ENCODE assay signal across 22 cellular contexts in the genomic region with DNA sequence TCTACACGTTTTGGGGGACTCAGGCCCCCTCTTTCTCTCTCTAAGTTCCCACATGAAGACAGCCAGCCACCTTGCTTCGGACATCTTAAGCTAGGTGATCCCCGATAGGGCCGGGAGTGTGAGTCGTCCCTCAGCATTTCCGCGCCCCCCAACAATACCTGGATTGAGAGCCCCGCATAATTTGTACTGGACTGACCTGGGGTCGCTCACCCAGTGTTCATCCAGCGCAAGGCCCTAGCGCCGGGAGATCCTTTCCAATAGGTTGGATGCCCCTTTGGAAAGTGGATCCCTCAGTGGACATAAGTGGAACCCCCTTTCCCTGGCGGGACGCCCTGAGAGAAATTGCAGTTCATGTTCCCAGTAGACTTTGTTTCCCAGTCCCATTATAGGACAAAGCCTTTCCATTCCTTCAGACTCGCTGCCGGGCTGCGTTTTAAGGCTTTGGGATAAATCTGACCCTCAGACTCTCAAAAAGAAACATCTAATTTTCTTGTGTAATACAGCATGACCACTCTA.
DNase-seq lines count a peak whose midpoint lies in the region; ATAC-seq and TF ChIP-seq lines count a peak whose summit lies in the region.
"Had no signal": no experiment of that assay in that cellular context is flagged by ENCODE, and none has a peak within 500 bp of the region (broad histone marks: within the 10 kb centered on the region; RNA-seq: fewer than 3 reads in every experiment).

No MANE protein-coding gene starts in this region.

- H3K9me3 Mint-ChIP-seq in chondrocyte (ENCODE audit: low read depth), result no peaks in the 10 kb centered on the region

- H3K4me1 ChIP-seq in heart right ventricle, result no peaks in the 10 kb centered on the region
- H3K4me1 ChIP-seq in MM.1S (ENCODE audit: low read length), result peaks cover 8% of the 10 kb centered on the region; the same call in 1 of the 2 replicates
- no peaks in the 10 kb centered on the region for H3K4me1 ChIP-seq in upper lobe of right lung
- H3K4me1 ChIP-seq: A549, HAP-1 had no signal

- H3K9me3 ChIP-seq in heart right ventricle, result no peaks in the 10 kb centered on the region
- no peaks in the 10 kb centered on the region for H3K9me3 ChIP-seq in MM.1S (replicated peaks; ENCODE audit: insufficient read depth, low read length)
- H3K9me3 ChIP-seq in upper lobe of right lung, result no peaks in the 10 kb centered on the region
- H3K9me3 ChIP-seq: A549, HAP-1 had no signal

- no peak overlapping the region for H3K27ac Mint-ChIP-seq in chondrocyte (ENCODE audit: unreplicated experiment)
- H3K27ac Mint-ChIP-seq: CD4-positive, alpha-beta memory T cell; HFFc6 had no signal

- H2AFZ ChIP-seq in MM.1S (ENCODE audit: low read length), result peak overlapping the region; percentile 84

- H3K36me3 ChIP-seq in heart right ventricle (no peaks in the 10 kb centered on the region), MM.1S (replicated peaks; ENCODE audit: insufficient read depth, low read length) (no peaks in the 10 kb centered on the region), upper lobe of right lung (no peaks in the 10 kb centered on the region), brain microvascular endothelial cell (replicated peaks) (no peaks in the 10 kb centered on the region)
- H3K36me3 ChIP-seq: HAP-1 had no signal

- no peak overlapping the region for H3K4me3 Mint-ChIP-seq in chondrocyte (ENCODE audit: unreplicated experiment)
- H3K4me3 Mint-ChIP-seq: HFFc6 had no signal

- DNase-seq in Right ventricle myocardium superior, result peak; percentile 13
- DNase-seq in heart right ventricle, result no peak
- DNase-seq in MM.1S, result no peak
- DNase-seq in chondrocyte (ENCODE audit: low spot score), result peak; percentile 55
- no peak for DNase-seq in upper lobe of right lung
- no peak for DNase-seq in brain microvascular endothelial cell
- no peak for DNase-seq in GM19240 (ENCODE audit: insufficient read length, low spot score)
- DNase-seq: 8988T; ACHN; AML-193; C1 segment of cervical spinal cord; CD4-positive, alpha-beta memory T cell; COR-L47; DMS153; DMS79; EL; GDM1; GOT3; HFFc6 had no signal

- H3K9ac ChIP-seq in MM.1S (ENCODE audit: low read length), result no peak overlapping the region

- ATAC-seq in Right ventricle myocardium superior (ENCODE audit: poor library complexity) (no peak), heart right ventricle (no peak), upper lobe of right lung (peak; percentile 23)
- ATAC-seq: A549 had no signal

- H3K27me3 Mint-ChIP-seq in chondrocyte (ENCODE audit: low read depth), result peaks cover 4% of the 10 kb centered on the region
- H3K27me3 Mint-ChIP-seq: CD4-positive, alpha-beta memory T cell had no signal

- H4K20me1 ChIP-seq in MM.1S (ENCODE audit: insufficient read depth, low read length), result no peaks in the 10 kb centered on the region

- intact Hi-C loops in Right ventricle myocardium superior (cut with DNase I), result no loop called here
- intact Hi-C loops in heart right ventricle (cut with DNase I), result no loop called here
- intact Hi-C loops in upper lobe of right lung (cut with DNase I), result no loop called here

- WGBS in heart right ventricle, 2 donors, result 93 to 95% methylated on average over 17 of the region's 17 CpGs

- peaks cover 6% of the 10 kb centered on the region; the same call in 1 of the 2 replicates for H3F3A ChIP-seq in MM.1S (ENCODE audit: insufficient read depth, low read length)

- in situ Hi-C loops in brain microvascular endothelial cell (cut with HindIII; ENCODE audit: low pct_ligation_motif_present, low sequenced_read_pairs), result no loop called here

- H3K27ac ChIP-seq in heart right ventricle (no peak overlapping the region), MM.1S (ENCODE audit: low read length) (peak overlapping the region; percentile 43; the same call in 1 of the 2 replicates), upper lobe of right lung (no peak overlapping the region), brain microvascular endothelial cell (no peak overlapping the region)
- H3K27ac ChIP-seq: A549 had no signal

- H3K9me2 ChIP-seq in MM.1S (replicated peaks; ENCODE audit: insufficient read depth, low read length), result no peaks in the 10 kb centered on the region

- TF ChIP-seq CTCF in heart right ventricle (IDR thresholded peaks at IDR 0.05) (no peak), MM.1S (IDR thresholded peaks at IDR 0.05; ENCODE audit: low read length) (no peak), chondrocyte (IDR thresholded peaks at IDR 0.05) (no peak), upper lobe of right lung (IDR thresholded peaks at IDR 0.05) (no peak), brain microvascular endothelial cell (IDR thresholded peaks at IDR 0.05; ENCODE audit: low read depth, low read length, missing control alignments) (no peak)

- peak overlapping the region; percentile 55; the same call in 1 of the 2 replicates for H3K4me2 ChIP-seq in MM.1S (ENCODE audit: low read depth, low read length)
- H3K4me2 ChIP-seq: A549 had no signal

- H3K36me3 Mint-ChIP-seq in chondrocyte (ENCODE audit: low read depth), result no peaks in the 10 kb centered on the region
- H3K36me3 Mint-ChIP-seq: CD4-positive, alpha-beta memory T cell had no signal

- H3K79me2 ChIP-seq in MM.1S (ENCODE audit: low read length), result no peaks in the 10 kb centered on the region

- H3K4me3 ChIP-seq in heart right ventricle, result no peak overlapping the region
- peak overlapping the region; percentile 66 for H3K4me3 ChIP-seq in MM.1S (ENCODE audit: low read length)
- no peak overlapping the region for H3K4me3 ChIP-seq in upper lobe of right lung
- no peak overlapping the region for H3K4me3 ChIP-seq in brain microvascular endothelial cell (ENCODE audit: low read depth, low read length)
- H3K4me3 ChIP-seq: A549, GM12878, HAP-1 had no signal

- no peaks in the 10 kb centered on the region for H3K4me1 Mint-ChIP-seq in chondrocyte (ENCODE audit: low read depth)
- H3K4me1 Mint-ChIP-seq: CD4-positive, alpha-beta memory T cell had no signal

- H3K27me3 ChIP-seq in heart right ventricle (no peaks in the 10 kb centered on the region), MM.1S (replicated peaks; ENCODE audit: insufficient read depth, low read length) (no peaks in the 10 kb centered on the region), upper lobe of right lung (no peaks in the 10 kb centered on the region), brain microvascular endothelial cell (replicated peaks) (no peaks in the 10 kb centered on the region)

Comparison
In these comparisons a context has a peak if more than half of its experiments do, and no peak if none do; other contexts are left out.
1. DNase-seq: peak in Right ventricle myocardium superior (single experiment) and chondrocyte (single experiment); none in heart right ventricle (0 of 2), MM.1S (single experiment), upper lobe of right lung (single experiment), brain microvascular endothelial cell (single experiment) and GM19240 (single experiment).